In the genomic region with DNA sequence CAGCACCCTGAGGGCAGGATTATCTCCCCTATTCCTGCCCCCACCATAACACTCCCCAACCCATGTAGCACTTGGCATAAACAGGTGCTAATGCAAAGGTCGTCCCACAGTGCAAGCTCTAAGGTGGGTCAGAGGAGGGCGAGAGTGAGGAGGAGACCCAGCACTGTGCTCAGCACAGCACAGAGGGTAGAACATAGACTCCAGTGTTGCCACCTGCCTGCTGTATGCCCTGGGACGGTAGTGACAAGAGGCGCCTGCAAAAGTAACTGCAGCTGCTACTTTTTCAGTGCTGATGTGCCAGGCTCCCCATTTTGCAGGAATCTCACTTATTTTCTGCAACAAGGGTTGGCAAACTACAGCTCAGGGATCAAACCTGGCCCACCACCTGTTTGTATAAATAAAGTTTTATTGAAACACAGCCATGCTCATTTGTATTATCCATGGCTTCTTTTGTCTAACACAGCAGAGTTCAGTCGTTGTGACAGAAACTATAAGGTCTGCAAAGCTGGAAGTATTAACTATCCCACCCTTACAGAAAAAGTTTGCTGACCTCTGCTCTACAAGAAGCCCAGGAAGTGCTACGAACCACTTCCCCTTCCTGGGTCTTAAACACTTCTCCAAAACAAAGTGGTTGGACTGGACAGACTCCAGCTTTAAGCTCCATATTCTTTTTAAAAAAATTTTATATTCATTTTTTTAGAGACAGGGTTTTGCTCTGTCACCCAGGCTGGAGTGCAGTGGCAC, we compare ENCODE assay signal across 1 cellular context.
TF ChIP-seq lines count a peak whose summit lies in the region.

No MANE protein-coding gene starts in this region.

TF ChIP-seq in H1, 55 proteins besides CTCF, POLR2A, EP300 and RAD21:
- no peak for TF ChIP-seq CEBPB (IDR thresholded peaks at IDR 0.05; ENCODE audit: low read depth, low read length)
- no peak for TF ChIP-seq CREB1 (IDR thresholded peaks at IDR 0.05)
- no peak for TF ChIP-seq CBX8 (IDR thresholded peaks at IDR 0.05; ENCODE audit: borderline replicate concordance, low read depth, low read length)
- no peak for TF ChIP-seq TCF12 (IDR thresholded peaks at IDR 0.05; ENCODE audit: low read depth, low read length)
- TF ChIP-seq, protein P1, sequence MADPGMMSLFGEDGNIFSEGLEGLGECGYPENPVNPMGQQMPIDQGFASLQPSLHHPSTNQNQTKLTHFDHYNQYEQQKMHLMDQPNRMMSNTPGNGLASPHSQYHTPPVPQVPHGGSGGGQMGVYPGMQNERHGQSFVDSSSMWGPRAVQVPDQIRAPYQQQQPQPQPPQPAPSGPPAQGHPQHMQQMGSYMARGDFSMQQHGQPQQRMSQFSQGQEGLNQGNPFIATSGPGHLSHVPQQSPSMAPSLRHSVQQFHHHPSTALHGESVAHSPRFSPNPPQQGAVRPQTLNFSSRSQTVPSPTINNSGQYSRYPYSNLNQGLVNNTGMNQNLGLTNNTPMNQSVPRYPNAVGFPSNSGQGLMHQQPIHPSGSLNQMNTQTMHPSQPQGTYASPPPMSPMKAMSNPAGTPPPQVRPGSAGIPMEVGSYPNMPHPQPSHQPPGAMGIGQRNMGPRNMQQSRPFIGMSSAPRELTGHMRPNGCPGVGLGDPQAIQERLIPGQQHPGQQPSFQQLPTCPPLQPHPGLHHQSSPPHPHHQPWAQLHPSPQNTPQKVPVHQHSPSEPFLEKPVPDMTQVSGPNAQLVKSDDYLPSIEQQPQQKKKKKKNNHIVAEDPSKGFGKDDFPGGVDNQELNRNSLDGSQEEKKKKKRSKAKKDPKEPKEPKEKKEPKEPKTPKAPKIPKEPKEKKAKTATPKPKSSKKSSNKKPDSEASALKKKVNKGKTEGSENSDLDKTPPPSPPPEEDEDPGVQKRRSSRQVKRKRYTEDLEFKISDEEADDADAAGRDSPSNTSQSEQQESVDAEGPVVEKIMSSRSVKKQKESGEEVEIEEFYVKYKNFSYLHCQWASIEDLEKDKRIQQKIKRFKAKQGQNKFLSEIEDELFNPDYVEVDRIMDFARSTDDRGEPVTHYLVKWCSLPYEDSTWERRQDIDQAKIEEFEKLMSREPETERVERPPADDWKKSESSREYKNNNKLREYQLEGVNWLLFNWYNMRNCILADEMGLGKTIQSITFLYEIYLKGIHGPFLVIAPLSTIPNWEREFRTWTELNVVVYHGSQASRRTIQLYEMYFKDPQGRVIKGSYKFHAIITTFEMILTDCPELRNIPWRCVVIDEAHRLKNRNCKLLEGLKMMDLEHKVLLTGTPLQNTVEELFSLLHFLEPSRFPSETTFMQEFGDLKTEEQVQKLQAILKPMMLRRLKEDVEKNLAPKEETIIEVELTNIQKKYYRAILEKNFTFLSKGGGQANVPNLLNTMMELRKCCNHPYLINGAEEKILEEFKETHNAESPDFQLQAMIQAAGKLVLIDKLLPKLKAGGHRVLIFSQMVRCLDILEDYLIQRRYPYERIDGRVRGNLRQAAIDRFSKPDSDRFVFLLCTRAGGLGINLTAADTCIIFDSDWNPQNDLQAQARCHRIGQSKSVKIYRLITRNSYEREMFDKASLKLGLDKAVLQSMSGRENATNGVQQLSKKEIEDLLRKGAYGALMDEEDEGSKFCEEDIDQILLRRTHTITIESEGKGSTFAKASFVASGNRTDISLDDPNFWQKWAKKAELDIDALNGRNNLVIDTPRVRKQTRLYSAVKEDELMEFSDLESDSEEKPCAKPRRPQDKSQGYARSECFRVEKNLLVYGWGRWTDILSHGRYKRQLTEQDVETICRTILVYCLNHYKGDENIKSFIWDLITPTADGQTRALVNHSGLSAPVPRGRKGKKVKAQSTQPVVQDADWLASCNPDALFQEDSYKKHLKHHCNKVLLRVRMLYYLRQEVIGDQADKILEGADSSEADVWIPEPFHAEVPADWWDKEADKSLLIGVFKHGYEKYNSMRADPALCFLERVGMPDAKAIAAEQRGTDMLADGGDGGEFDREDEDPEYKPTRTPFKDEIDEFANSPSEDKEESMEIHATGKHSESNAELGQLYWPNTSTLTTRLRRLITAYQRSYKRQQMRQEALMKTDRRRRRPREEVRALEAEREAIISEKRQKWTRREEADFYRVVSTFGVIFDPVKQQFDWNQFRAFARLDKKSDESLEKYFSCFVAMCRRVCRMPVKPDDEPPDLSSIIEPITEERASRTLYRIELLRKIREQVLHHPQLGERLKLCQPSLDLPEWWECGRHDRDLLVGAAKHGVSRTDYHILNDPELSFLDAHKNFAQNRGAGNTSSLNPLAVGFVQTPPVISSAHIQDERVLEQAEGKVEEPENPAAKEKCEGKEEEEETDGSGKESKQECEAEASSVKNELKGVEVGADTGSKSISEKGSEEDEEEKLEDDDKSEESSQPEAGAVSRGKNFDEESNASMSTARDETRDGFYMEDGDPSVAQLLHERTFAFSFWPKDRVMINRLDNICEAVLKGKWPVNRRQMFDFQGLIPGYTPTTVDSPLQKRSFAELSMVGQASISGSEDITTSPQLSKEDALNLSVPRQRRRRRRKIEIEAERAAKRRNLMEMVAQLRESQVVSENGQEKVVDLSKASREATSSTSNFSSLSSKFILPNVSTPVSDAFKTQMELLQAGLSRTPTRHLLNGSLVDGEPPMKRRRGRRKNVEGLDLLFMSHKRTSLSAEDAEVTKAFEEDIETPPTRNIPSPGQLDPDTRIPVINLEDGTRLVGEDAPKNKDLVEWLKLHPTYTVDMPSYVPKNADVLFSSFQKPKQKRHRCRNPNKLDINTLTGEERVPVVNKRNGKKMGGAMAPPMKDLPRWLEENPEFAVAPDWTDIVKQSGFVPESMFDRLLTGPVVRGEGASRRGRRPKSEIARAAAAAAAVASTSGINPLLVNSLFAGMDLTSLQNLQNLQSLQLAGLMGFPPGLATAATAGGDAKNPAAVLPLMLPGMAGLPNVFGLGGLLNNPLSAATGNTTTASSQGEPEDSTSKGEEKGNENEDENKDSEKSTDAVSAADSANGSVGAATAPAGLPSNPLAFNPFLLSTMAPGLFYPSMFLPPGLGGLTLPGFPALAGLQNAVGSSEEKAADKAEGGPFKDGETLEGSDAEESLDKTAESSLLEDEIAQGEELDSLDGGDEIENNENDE (IDR thresholded peaks at IDR 0.05; ENCODE audit: insufficient replicate concordance, low read length) = no peak
- no peak for TF ChIP-seq ASH2L (IDR thresholded peaks at IDR 0.05; ENCODE audit: low read length)
- no peak for TF ChIP-seq TAF7 (optimal IDR thresholded peaks at IDR 0.05; ENCODE audit: borderline replicate concordance, low read depth, low read length)
- TF ChIP-seq SIX5 (IDR thresholded peaks at IDR 0.05; ENCODE audit: low read depth, low read length) = no peak
- TF ChIP-seq, protein P2, sequence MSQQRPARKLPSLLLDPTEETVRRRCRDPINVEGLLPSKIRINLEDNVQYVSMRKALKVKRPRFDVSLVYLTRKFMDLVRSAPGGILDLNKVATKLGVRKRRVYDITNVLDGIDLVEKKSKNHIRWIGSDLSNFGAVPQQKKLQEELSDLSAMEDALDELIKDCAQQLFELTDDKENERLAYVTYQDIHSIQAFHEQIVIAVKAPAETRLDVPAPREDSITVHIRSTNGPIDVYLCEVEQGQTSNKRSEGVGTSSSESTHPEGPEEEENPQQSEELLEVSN (IDR thresholded peaks at IDR 0.05) = no peak
- no peak for TF ChIP-seq NANOG (IDR thresholded peaks at IDR 0.05; ENCODE audit: insufficient read depth, low read depth, low read length, poor library complexity, severe bottlenecking)
- TF ChIP-seq TBP (IDR thresholded peaks at IDR 0.05; ENCODE audit: low read depth, low read length) = no peak
- TF ChIP-seq CBX5 (IDR thresholded peaks at IDR 0.05; ENCODE audit: low read depth, low read length) = no peak
- TF ChIP-seq CHD2 (IDR thresholded peaks at IDR 0.05; ENCODE audit: low read length) = no peak
- no peak for TF ChIP-seq SP1 (IDR thresholded peaks at IDR 0.05; ENCODE audit: low read depth, low read length)
- TF ChIP-seq POU5F1 (IDR thresholded peaks at IDR 0.05; ENCODE audit: low read depth, low read length) = no peak
- TF ChIP-seq, protein P3, sequence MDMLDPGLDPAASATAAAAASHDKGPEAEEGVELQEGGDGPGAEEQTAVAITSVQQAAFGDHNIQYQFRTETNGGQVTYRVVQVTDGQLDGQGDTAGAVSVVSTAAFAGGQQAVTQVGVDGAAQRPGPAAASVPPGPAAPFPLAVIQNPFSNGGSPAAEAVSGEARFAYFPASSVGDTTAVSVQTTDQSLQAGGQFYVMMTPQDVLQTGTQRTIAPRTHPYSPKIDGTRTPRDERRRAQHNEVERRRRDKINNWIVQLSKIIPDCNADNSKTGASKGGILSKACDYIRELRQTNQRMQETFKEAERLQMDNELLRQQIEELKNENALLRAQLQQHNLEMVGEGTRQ (IDR thresholded peaks at IDR 0.05; ENCODE audit: low read length) = no peak
- no peak for TF ChIP-seq RXRA (IDR thresholded peaks at IDR 0.05; ENCODE audit: insufficient read depth, low read depth, low read length)
- no peak for TF ChIP-seq POLR2AphosphoS5 (IDR thresholded peaks at IDR 0.05; ENCODE audit: low read depth, low read length)
